ENCODE assay signal across 1 cellular context in the genomic region with DNA sequence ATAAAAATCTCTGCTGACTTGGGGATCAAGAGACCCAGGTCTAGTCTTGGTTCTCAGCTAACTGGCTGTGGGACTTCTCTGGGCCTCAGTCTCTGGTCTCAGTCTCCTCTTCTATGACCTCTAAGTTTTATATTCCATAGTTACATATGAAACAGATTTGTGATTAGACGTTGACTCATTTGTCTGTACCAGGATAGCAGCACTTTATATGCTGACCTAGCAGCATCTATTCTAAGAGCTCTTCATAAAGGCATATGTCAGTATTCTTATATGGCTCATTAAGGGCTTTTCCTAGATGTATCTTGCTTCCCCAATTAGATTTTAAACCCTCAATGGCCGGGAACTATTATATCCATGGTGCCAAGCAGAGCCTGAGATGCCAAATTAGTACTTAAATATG.
TF ChIP-seq lines count a peak whose summit lies in the region.

No MANE protein-coding gene starts in this region.

TF ChIP-seq in SK-N-SH treated with all-trans-retinoic acid at 6 μM for 48 hours, 23 proteins besides CTCF, POLR2A, EP300 and RAD21 (continued from another document):
- no peak for TF ChIP-seq POU6F1 (CRISPR knock-in tag; IDR thresholded peaks at IDR 0.05; ENCODE audit: borderline replicate concordance, low read depth)
- no peak for TF ChIP-seq GLIS3 (CRISPR knock-in tag; IDR thresholded peaks at IDR 0.05)
- TF ChIP-seq, protein P1, sequence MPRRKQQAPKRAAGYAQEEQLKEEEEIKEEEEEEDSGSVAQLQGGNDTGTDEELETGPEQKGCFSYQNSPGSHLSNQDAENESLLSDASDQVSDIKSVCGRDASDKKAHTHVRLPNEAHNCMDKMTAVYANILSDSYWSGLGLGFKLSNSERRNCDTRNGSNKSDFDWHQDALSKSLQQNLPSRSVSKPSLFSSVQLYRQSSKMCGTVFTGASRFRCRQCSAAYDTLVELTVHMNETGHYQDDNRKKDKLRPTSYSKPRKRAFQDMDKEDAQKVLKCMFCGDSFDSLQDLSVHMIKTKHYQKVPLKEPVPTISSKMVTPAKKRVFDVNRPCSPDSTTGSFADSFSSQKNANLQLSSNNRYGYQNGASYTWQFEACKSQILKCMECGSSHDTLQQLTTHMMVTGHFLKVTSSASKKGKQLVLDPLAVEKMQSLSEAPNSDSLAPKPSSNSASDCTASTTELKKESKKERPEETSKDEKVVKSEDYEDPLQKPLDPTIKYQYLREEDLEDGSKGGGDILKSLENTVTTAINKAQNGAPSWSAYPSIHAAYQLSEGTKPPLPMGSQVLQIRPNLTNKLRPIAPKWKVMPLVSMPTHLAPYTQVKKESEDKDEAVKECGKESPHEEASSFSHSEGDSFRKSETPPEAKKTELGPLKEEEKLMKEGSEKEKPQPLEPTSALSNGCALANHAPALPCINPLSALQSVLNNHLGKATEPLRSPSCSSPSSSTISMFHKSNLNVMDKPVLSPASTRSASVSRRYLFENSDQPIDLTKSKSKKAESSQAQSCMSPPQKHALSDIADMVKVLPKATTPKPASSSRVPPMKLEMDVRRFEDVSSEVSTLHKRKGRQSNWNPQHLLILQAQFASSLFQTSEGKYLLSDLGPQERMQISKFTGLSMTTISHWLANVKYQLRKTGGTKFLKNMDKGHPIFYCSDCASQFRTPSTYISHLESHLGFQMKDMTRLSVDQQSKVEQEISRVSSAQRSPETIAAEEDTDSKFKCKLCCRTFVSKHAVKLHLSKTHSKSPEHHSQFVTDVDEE (CRISPR knock-in tag; IDR thresholded peaks at IDR 0.05) = no peak
- TF ChIP-seq RARB (CRISPR knock-in tag; IDR thresholded peaks at IDR 0.05) = no peak
- TF ChIP-seq ZNF8 (CRISPR knock-in tag; IDR thresholded peaks at IDR 0.05) = no peak
- TF ChIP-seq ESRRG (CRISPR knock-in tag; IDR thresholded peaks at IDR 0.05) = no peak
- TF ChIP-seq CSRNP3 (CRISPR knock-in tag; IDR thresholded peaks at IDR 0.05) = no peak
- no peak for TF ChIP-seq PPARA (CRISPR knock-in tag; IDR thresholded peaks at IDR 0.05; ENCODE audit: borderline replicate concordance)
- TF ChIP-seq, protein P2, sequence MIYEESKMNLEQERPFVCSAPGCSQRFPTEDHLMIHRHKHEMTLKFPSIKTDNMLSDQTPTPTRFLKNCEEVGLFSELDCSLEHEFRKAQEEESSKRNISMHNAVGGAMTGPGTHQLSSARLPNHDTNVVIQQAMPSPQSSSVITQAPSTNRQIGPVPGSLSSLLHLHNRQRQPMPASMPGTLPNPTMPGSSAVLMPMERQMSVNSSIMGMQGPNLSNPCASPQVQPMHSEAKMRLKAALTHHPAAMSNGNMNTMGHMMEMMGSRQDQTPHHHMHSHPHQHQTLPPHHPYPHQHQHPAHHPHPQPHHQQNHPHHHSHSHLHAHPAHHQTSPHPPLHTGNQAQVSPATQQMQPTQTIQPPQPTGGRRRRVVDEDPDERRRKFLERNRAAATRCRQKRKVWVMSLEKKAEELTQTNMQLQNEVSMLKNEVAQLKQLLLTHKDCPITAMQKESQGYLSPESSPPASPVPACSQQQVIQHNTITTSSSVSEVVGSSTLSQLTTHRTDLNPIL (CRISPR knock-in tag; IDR thresholded peaks at IDR 0.05; ENCODE audit: low read depth) = no peak
- TF ChIP-seq ZFP30 (CRISPR knock-in tag; IDR thresholded peaks at IDR 0.05) = no peak
